In the genomic region with DNA sequence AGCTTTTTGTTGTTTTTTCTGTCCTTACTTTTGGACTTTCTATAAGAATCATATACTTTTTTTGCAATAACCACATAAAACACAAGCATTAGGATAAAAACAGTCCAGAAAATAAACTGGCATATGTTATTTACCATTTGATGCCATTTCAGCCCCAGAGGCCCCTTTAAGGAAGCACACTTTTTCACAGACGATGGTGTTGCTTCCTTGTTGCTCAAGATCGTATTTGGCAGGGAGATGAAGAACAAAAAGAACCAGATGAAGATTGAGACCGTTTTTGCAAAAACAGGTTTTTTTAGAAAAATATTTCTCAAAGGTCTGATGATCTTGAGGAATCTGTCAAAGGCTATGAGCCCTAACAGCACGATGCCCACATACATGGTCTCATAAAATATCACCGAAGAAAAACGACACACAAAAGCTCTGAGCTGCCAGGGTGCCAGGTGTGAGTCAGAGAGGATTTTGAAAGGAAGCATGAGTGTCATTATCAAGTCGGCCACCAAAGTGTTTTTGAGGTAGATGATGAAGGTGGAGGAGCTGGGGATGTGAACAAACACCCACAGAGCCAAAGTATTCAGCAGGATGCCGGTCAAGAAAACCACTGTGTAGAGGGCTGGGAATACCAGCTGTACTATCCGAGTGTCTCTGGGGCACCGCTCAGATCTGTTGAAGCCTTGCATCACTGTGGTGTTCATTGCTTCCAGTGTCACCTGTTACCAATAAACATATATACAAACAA, we compare ENCODE assay signal across 1 cellular context.
TF ChIP-seq lines count a peak whose summit lies in the region.

No MANE protein-coding gene starts in this region.

TF ChIP-seq in GM12878, 131 proteins besides CTCF, POLR2A, EP300 and RAD21:
- TF ChIP-seq GABPA (IDR thresholded peaks at IDR 0.05; ENCODE audit: low read depth) (no peak), ZBED1 (IDR thresholded peaks at IDR 0.05; ENCODE audit: borderline replicate concordance) (no peak), SMARCA5 (IDR thresholded peaks at IDR 0.05) (no peak), NFYA (IDR thresholded peaks at IDR 0.05; ENCODE audit: borderline replicate concordance, low read depth, low read length) (no peak), POU2F2 (IDR thresholded peaks at IDR 0.05; ENCODE audit: borderline replicate concordance, low read depth, low read length) (no peak), MEF2A (IDR thresholded peaks at IDR 0.05; ENCODE audit: insufficient read depth, low read depth, low read length) (no peak), ZNF24 (IDR thresholded peaks at IDR 0.05) (no peak), SREBF1 (IDR thresholded peaks at IDR 0.05; ENCODE audit: low read length) (no peak), NR2C1 (IDR thresholded peaks at IDR 0.05) (no peak), ATF7 (IDR thresholded peaks at IDR 0.05; ENCODE audit: low read depth) (no peak), RUNX3 (IDR thresholded peaks at IDR 0.05; ENCODE audit: low read length) (no peak), RELA (IDR thresholded peaks at IDR 0.05; ENCODE audit: borderline replicate concordance, partially characterized antibody) (no peak), CREM (IDR thresholded peaks at IDR 0.05; ENCODE audit: low read depth) (no peak), ETV6 (conservative IDR thresholded peaks at IDR 0.05 in 1 of 2, IDR thresholded peaks at IDR 0.05 in 1 of 2; ENCODE audit: borderline replicate concordance in 1 of 2, low read depth in 1 of 2) (no peak)
- TF ChIP-seq, protein P1, sequence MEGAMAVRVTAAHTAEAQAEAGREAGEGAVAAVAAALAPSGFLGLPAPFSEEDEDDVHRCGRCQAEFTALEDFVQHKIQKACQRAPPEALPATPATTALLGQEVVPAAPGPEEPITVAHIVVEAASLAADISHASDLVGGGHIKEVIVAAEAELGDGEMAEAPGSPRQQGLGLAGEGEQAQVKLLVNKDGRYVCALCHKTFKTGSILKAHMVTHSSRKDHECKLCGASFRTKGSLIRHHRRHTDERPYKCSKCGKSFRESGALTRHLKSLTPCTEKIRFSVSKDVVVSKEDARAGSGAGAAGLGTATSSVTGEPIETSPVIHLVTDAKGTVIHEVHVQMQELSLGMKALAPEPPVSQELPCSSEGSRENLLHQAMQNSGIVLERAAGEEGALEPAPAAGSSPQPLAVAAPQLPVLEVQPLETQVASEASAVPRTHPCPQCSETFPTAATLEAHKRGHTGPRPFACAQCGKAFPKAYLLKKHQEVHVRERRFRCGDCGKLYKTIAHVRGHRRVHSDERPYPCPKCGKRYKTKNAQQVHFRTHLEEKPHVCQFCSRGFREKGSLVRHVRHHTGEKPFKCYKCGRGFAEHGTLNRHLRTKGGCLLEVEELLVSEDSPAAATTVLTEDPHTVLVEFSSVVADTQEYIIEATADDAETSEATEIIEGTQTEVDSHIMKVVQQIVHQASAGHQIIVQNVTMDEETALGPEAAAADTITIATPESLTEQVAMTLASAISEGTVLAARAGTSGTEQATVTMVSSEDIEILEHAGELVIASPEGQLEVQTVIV (IDR thresholded peaks at IDR 0.05; ENCODE audit: borderline replicate concordance, partially characterized antibody), result no peak
- TF ChIP-seq, protein P2, sequence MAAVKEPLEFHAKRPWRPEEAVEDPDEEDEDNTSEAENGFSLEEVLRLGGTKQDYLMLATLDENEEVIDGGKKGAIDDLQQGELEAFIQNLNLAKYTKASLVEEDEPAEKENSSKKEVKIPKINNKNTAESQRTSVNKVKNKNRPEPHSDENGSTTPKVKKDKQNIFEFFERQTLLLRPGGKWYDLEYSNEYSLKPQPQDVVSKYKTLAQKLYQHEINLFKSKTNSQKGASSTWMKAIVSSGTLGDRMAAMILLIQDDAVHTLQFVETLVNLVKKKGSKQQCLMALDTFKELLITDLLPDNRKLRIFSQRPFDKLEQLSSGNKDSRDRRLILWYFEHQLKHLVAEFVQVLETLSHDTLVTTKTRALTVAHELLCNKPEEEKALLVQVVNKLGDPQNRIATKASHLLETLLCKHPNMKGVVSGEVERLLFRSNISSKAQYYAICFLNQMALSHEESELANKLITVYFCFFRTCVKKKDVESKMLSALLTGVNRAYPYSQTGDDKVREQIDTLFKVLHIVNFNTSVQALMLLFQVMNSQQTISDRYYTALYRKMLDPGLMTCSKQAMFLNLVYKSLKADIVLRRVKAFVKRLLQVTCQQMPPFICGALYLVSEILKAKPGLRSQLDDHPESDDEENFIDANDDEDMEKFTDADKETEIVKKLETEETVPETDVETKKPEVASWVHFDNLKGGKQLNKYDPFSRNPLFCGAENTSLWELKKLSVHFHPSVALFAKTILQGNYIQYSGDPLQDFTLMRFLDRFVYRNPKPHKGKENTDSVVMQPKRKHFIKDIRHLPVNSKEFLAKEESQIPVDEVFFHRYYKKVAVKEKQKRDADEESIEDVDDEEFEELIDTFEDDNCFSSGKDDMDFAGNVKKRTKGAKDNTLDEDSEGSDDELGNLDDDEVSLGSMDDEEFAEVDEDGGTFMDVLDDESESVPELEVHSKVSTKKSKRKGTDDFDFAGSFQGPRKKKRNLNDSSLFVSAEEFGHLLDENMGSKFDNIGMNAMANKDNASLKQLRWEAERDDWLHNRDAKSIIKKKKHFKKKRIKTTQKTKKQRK (IDR thresholded peaks at IDR 0.05; ENCODE audit: low read depth, low read length), result no peak
- TF ChIP-seq, protein P3, sequence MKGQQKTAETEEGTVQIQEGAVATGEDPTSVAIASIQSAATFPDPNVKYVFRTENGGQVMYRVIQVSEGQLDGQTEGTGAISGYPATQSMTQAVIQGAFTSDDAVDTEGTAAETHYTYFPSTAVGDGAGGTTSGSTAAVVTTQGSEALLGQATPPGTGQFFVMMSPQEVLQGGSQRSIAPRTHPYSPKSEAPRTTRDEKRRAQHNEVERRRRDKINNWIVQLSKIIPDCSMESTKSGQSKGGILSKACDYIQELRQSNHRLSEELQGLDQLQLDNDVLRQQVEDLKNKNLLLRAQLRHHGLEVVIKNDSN (IDR thresholded peaks at IDR 0.05; ENCODE audit: borderline replicate concordance, extremely low read length, insufficient read depth, low read depth, low read length), result no peak
